In the genomic region with DNA sequence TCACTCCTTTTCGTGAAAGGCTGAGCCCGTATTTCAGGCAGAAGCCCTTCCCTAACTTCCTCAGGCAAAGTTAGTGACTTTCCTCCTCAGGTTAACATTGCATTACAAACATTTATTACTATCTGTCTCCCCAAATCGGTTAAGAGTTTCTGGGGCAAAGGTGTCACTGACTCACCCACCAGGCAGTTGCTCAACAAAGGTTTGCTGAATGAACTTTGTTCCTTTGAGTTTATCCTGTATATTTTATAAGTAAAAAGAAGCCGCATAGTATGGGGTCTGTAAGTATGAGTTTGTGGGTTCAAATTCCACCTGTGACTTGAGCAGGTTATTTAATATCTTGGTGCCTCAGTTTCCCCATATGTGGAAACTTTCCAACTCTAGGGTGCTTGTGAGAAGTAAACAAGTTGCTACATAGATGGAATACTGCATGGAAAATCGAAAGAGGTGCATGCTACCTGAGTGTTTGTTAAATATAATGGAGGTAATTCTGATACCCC, we compare ENCODE assay signal across 2 cellular contexts.
TF ChIP-seq lines count a peak whose summit lies in the region.

No MANE protein-coding gene starts in this region.

TF ChIP-seq in A549, 52 proteins besides CTCF, POLR2A, EP300 and RAD21:
- TF ChIP-seq, protein P1, sequence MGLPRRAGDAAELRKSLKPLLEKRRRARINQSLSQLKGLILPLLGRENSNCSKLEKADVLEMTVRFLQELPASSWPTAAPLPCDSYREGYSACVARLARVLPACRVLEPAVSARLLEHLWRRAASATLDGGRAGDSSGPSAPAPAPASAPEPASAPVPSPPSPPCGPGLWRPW (IDR thresholded peaks at IDR 0.05) = no peak
- TF ChIP-seq FOSL2 (IDR thresholded peaks at IDR 0.05) = no peak; the same call in 1 of the 2 replicates
- TF ChIP-seq FOSL2 (CRISPR knock-in tag; IDR thresholded peaks at IDR 0.05) = peak; percentile 21; the same call in 1 of the 2 replicates
- TF ChIP-seq ZC3H11A (IDR thresholded peaks at IDR 0.05) = no peak
- TF ChIP-seq CEBPB (IDR thresholded peaks at IDR 0.05) = peak; percentile 70 to 72; a peak in 3 of 4 replicates

TF ChIP-seq in liver, 16 proteins besides CTCF, POLR2A, EP300 and RAD21:
- no peak for TF ChIP-seq GABPA (IDR thresholded peaks at IDR 0.05 in 1 of 2, conservative IDR thresholded peaks at IDR 0.05 in 1 of 2)
- TF ChIP-seq TAF1 (conservative IDR thresholded peaks at IDR 0.05) = no peak
- peak; percentile 95 for TF ChIP-seq SP1 (IDR thresholded peaks at IDR 0.05)
- TF ChIP-seq, protein P2, sequence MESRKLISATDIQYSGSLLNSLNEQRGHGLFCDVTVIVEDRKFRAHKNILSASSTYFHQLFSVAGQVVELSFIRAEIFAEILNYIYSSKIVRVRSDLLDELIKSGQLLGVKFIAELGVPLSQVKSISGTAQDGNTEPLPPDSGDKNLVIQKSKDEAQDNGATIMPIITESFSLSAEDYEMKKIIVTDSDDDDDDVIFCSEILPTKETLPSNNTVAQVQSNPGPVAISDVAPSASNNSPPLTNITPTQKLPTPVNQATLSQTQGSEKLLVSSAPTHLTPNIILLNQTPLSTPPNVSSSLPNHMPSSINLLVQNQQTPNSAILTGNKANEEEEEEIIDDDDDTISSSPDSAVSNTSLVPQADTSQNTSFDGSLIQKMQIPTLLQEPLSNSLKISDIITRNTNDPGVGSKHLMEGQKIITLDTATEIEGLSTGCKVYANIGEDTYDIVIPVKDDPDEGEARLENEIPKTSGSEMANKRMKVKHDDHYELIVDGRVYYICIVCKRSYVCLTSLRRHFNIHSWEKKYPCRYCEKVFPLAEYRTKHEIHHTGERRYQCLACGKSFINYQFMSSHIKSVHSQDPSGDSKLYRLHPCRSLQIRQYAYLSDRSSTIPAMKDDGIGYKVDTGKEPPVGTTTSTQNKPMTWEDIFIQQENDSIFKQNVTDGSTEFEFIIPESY (IDR thresholded peaks at IDR 0.05) = peak; percentile 65
- peak; percentile 45 for TF ChIP-seq MAX (IDR thresholded peaks at IDR 0.05)
- TF ChIP-seq FOXA2 (IDR thresholded peaks at IDR 0.05) = peak; percentile 29
- peak in 1 of 2 donors; percentile 39 for TF ChIP-seq EGR1 (IDR thresholded peaks at IDR 0.05; ENCODE audit: low read depth in 2 of 2)
- peak; percentile 90 to 92 for TF ChIP-seq HNF4A (conservative IDR thresholded peaks at IDR 0.05)
- TF ChIP-seq ATF3 (IDR thresholded peaks at IDR 0.05) = peak; percentile 93
- TF ChIP-seq NR2F2 (IDR thresholded peaks at IDR 0.05) = no peak
- TF ChIP-seq JUND (IDR thresholded peaks at IDR 0.05) = peak; percentile 98 to 99
- peak; percentile 85 for TF ChIP-seq REST (IDR thresholded peaks at IDR 0.05)
- peak; percentile 94 to 95 for TF ChIP-seq RXRA (IDR thresholded peaks at IDR 0.05)
- peak; percentile 87 for TF ChIP-seq YY1 (IDR thresholded peaks at IDR 0.05)
- peak; percentile 80 for TF ChIP-seq HNF4G (IDR thresholded peaks at IDR 0.05)
- TF ChIP-seq FOXA1 (IDR thresholded peaks at IDR 0.05) = no peak
